In the genomic region with DNA sequence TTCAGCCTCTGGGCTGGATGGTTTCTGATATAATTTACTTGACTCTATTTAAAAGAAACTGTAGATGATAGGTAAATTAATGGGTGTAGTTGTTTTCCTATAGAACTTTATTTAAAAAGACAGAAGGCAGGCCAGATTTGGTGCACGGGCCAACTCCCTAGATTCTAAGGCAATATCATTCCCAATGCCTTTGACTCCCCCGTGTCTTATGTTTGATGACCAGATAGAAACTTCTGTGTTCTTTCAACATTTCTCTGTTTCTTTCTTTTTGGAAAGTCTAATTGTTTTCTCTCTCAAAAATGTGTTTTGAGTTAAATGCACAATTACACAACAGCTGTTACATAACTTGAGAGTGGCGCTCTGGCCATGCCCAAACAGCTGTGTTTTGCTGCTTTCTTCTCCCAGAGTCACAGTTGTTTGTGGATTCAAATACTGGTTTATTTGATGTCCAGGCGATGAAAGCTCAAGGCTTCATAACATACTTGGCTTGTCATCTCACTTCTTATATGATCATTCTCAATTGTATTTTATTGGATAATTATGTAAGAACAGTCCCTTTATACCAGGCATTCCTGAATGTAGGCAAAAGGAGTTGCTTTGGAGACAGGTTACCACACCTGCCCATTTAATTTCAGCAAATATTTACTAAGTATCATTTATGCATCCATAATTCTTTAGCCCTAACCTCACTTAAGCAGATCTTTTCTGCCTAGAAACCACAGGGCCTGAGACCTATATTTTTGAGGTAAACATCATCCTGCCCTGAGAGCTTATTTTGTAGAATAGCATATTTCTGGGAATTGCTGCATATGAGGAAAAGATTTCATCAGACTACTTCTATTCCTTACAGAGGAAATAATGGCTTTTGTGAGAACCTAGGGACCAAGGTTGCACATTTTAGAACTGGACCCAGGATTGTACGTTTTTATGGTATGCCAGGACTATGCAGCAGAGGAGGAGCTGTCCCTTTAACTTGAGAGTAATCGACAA, we compare ENCODE assay signal across 13 cellular contexts. TPM values are rescaled to one million over a fixed set of nuclear protein-coding genes. Genes with fewer than 3 reads are reported as not detected.
DNase-seq lines count a peak whose midpoint lies in the region; ATAC-seq and TF ChIP-seq lines count a peak whose summit lies in the region.
"Had no signal": no experiment of that assay in that cellular context is flagged by ENCODE, and none has a peak within 500 bp of the region (broad histone marks: within the 10 kb centered on the region; RNA-seq: fewer than 3 reads in every experiment).

No MANE protein-coding gene starts in this region.

- no peak for TF ChIP-seq POLR2A in testis (IDR thresholded peaks at IDR 0.05)

- no peak for TF ChIP-seq CTCF in VCaP (conservative IDR thresholded peaks at IDR 0.05)
- TF ChIP-seq CTCF in right atrium auricular region (IDR thresholded peaks at IDR 0.05) = no peak
- TF ChIP-seq CTCF in testis (IDR thresholded peaks at IDR 0.05) = no peak
- no peak for TF ChIP-seq CTCF in activated CD8-positive, alpha-beta T cell treated with anti-CD3 and anti-CD28 coated beads for 36 hours (IDR thresholded peaks at IDR 0.05)

- WGBS in testis, 2 donors = 43 to 48% methylated on average over 6 of the region's 6 CpGs

- POLR2A ChIA-PET in activated CD8-positive, alpha-beta T cell treated with anti-CD3 and anti-CD28 coated beads for 36 hours (lab: Charles Lee) = no interaction called here

- no peak overlapping the region for H3K4me3 Mint-ChIP-seq in activated CD8-positive, alpha-beta T cell treated with anti-CD3 and anti-CD28 coated beads for 36 hours
- H3K4me3 Mint-ChIP-seq: activated T-cell treated with anti-CD3 and anti-CD28 coated beads, Interleukin-2, amount 50 U/mL, for 24 hours had no signal

- intact Hi-C loops in testis (cut with DNase I; ENCODE audit: low total_unique reads) = no loop called here
- intact Hi-C loops in activated CD8-positive, alpha-beta T cell treated with anti-CD3 and anti-CD28 coated beads for 36 hours (cut with micrococcal nuclease) = no loop called here

- peaks cover 3% of the 10 kb centered on the region for H3K4me1 Mint-ChIP-seq in activated CD8-positive, alpha-beta T cell treated with anti-CD3 and anti-CD28 coated beads for 36 hours (ENCODE audit: low read depth)

- DNase-seq in HT-29 (ENCODE audit: low spot score) (peak; percentile 47), right atrium auricular region (ENCODE audit: low spot score) (peak; percentile 63), testis (peak; percentile 41), RKO (ENCODE audit: low spot score) (no peak), iPS-NIHi7 (ENCODE audit: extremely low spot score) (no peak), cortex of kidney (lab: John Stamatoyannopoulos, UW) (no peak)
- DNase-seq in activated CD8-positive, alpha-beta T cell treated with anti-CD3 and anti-CD28 coated beads for 36 hours = no peak
- DNase-seq: activated T-cell treated with anti-CD3 and anti-CD28 coated beads, Interleukin-2, amount 50 U/mL, for 24 hours; caudate nucleus; posterior cingulate gyrus; trophoblast cell had no signal

- H3K27ac Mint-ChIP-seq in activated CD8-positive, alpha-beta T cell treated with anti-CD3 and anti-CD28 coated beads for 36 hours = no peak overlapping the region
- H3K27ac Mint-ChIP-seq: activated T-cell treated with anti-CD3 and anti-CD28 coated beads, Interleukin-2, amount 50 U/mL, for 24 hours had no signal

- no peaks in the 10 kb centered on the region for H3K36me3 ChIP-seq in right atrium auricular region
- no peaks in the 10 kb centered on the region for H3K36me3 ChIP-seq in testis (ENCODE audit: low read depth, missing control alignments)

- peaks cover 18% of the 10 kb centered on the region for H3K27me3 Mint-ChIP-seq in activated CD8-positive, alpha-beta T cell treated with anti-CD3 and anti-CD28 coated beads for 36 hours

- ATAC-seq in activated CD8-positive, alpha-beta T cell treated with anti-CD3 and anti-CD28 coated beads for 36 hours = no peak

- H3K27ac ChIP-seq in VCaP (0 out of 2 replicates have a peak overlapping the region, but pooled peaks have one; percentile 1), right atrium auricular region (peak overlapping the region; percentile 23 to 62), testis (peak overlapping the region; percentile 75 to 78)

- H3K4me1 ChIP-seq in right atrium auricular region = no peaks in the 10 kb centered on the region
- H3K4me1 ChIP-seq in testis = peaks cover 17% of the 10 kb centered on the region

- H3K27me3 ChIP-seq in right atrium auricular region = no peaks in the 10 kb centered on the region
- no peaks in the 10 kb centered on the region for H3K27me3 ChIP-seq in testis

- H3K9me3 Mint-ChIP-seq in activated CD8-positive, alpha-beta T cell treated with anti-CD3 and anti-CD28 coated beads for 36 hours = no peaks in the 10 kb centered on the region

- H3K9me3 ChIP-seq in right atrium auricular region (peaks cover 0 to 11% of the 10 kb centered on the region in 2 donors), testis (no peaks in the 10 kb centered on the region)

- H3K4me3 ChIP-seq in right atrium auricular region = no peak overlapping the region
- H3K4me3 ChIP-seq in testis = no peak overlapping the region
- H3K4me3 ChIP-seq: lung had no signal

- CTCF ChIA-PET in activated CD8-positive, alpha-beta T cell treated with anti-CD3 and anti-CD28 coated beads for 36 hours (lab: Charles Lee) = interaction anchor here (1.3 kb wide), 1 partner anchor 68 kb away, joined by 3 read pairs; no protein-coding TSS in a partner anchor

- H3K36me3 Mint-ChIP-seq in activated CD8-positive, alpha-beta T cell treated with anti-CD3 and anti-CD28 coated beads for 36 hours (ENCODE audit: low read depth) = no peaks in the 10 kb centered on the region

RNA-seq across cellular contexts. Expression of gene ALDH1A1, which starts 1.9 kb away (rescaled TPM):
- 329 and 383 TPM in 2 replicates for total RNA-seq in HT-29 (2014; rRNA removed; shearing (Covaris generic))
- total RNA-seq in right atrium auricular region = 10 to 100 TPM; 24.0 to 32.2 TPM
- 100 to 1,000 TPM; 337 to 474 TPM for total RNA-seq in testis
- 307 TPM for polyA plus RNA-seq in testis (ENCODE audit: insufficient read depth, low read depth, low replicate concordance)
- not detected for total RNA-seq in activated CD8-positive, alpha-beta T cell treated with anti-CD3 and anti-CD28 coated beads for 36 hours

Comparison
In these comparisons a context has a peak if more than half of its experiments do, and no peak if none do; other contexts are left out.
1. DNase-seq: peak in HT-29 (single experiment), right atrium auricular region (single experiment) and testis (single experiment); none in activated CD8-positive, alpha-beta T cell treated with anti-CD3 and anti-CD28 coated beads for 36 hours (single experiment), RKO (single experiment), iPS-NIHi7 (single experiment) and cortex of kidney (single experiment).
2. H3K27ac ChIP-seq: peak in every context shown above with its lines; median percentile 76 in testis; 42 in right atrium auricular region; 1 in VCaP.
3. RNA of gene ALDH1A1, which starts 1.9 kb away (total RNA-seq): 337 to 474 TPM in testis, 329 to 383 TPM in HT-29 and 24.0 to 32.2 TPM in right atrium auricular region; not detected in activated CD8-positive, alpha-beta T cell treated with anti-CD3 and anti-CD28 coated beads for 36 hours; every median in the first group is over 10 times any median in the second.